15 cellular contexts compared by ENCODE assay signal in genomic region chr12:56900583-56900982, GRCh38. TPM values are rescaled to one million over a fixed set of nuclear protein-coding genes. Genes with fewer than 3 reads are reported as not detected.
DNase-seq lines count a peak whose midpoint lies in the region; ATAC-seq and TF ChIP-seq lines count a peak whose summit lies in the region.
"Had no signal": no experiment of that assay in that cellular context is flagged by ENCODE, and none has a peak within 500 bp of the region (broad histone marks: within the 10 kb centered on the region; RNA-seq: fewer than 3 reads in every experiment).

No MANE protein-coding gene starts in this region.

- 77 to 78% methylated on average over 5 of the region's 5 CpGs for WGBS in tibial nerve, 2 donors

- peak; percentile 18 for DNase-seq in GM03348 (ENCODE audit: low spot score)
- DNase-seq in HS-5 (ENCODE audit: low read depth), result peak; percentile 71
- DNase-seq in UCSD-AML1 (lab: John Stamatoyannopoulos, UW; ENCODE audit: unreplicated experiment), result peak; percentile 46
- DNase-seq in foreskin fibroblast, result peak; percentile 8 to 10
- DNase-seq in tibial nerve (ENCODE audit: low spot score in 2 of 2), result no peak
- no peak for DNase-seq in Peyer's patch
- DNase-seq: C1 segment of cervical spinal cord; NCI-H2171; nephron progenitor cell; stimulated activated CD4-positive, alpha-beta T cell treated with anti-CD3 and anti-CD28 coated beads, Interleukin-1b, Interleukin-23, amount 100 ng/mL, for 48 hours; thyroid gland had no signal

- H3K27me3 ChIP-seq in tibial nerve (no peaks in the 10 kb centered on the region), Peyer's patch (no peaks in the 10 kb centered on the region)
- H3K27me3 ChIP-seq: thyroid gland had no signal

- H3K9me3 ChIP-seq in tibial nerve, result peaks cover 0 to 55% (median 9%) of the 10 kb centered on the region in 4 donors
- H3K9me3 ChIP-seq in Peyer's patch, result peaks cover 0 to 26% (median 12%) of the 10 kb centered on the region in 4 donors
- H3K9me3 ChIP-seq: thyroid gland had no signal

- TF ChIP-seq POLR2A in tibial nerve (IDR thresholded peaks at IDR 0.05), result no peak
- TF ChIP-seq POLR2A in Peyer's patch (IDR thresholded peaks at IDR 0.05), result no peak

- no peak for TF ChIP-seq EP300 in tibial nerve (IDR thresholded peaks at IDR 0.05)

- H3K4me1 ChIP-seq in tibial nerve (no peaks in the 10 kb centered on the region), Peyer's patch (no peaks in the 10 kb centered on the region)
- H3K4me1 ChIP-seq: thyroid gland had no signal

- no peak overlapping the region for H3K4me3 ChIP-seq in foreskin fibroblast (ENCODE audit: low read depth in 1 of 2, low read length in 2 of 2)
- no peak overlapping the region for H3K4me3 ChIP-seq in tibial nerve
- no peak overlapping the region for H3K4me3 ChIP-seq in Peyer's patch
- H3K4me3 ChIP-seq: thyroid gland had no signal

- TF ChIP-seq CTCF in foreskin fibroblast (IDR thresholded peaks at IDR 0.05; ENCODE audit: low read depth, low read length) (no peak), tibial nerve (IDR thresholded peaks at IDR 0.05) (no peak), Peyer's patch (IDR thresholded peaks at IDR 0.05) (no peak)

- H3K36me3 ChIP-seq in tibial nerve (no peaks in the 10 kb centered on the region), Peyer's patch (no peaks in the 10 kb centered on the region)
- H3K36me3 ChIP-seq: thyroid gland had no signal

- H3K27ac ChIP-seq in tibial nerve (no peak overlapping the region), Peyer's patch (no peak overlapping the region)
- H3K27ac ChIP-seq: thyroid gland had no signal

- ATAC-seq in GM18873 (IDR thresholded peaks at IDR 0.05; ENCODE audit: low FRiP score, unreplicated experiment) (no peak), GM18517 (IDR thresholded peaks at IDR 0.05; ENCODE audit: unreplicated experiment) (no peak)
- ATAC-seq: WTC11 had no signal

RNA-seq across cellular contexts. Expression of gene SDR9C7, which starts 33.6 kb away (rescaled TPM):
- total RNA-seq in tibial nerve (not detected), Peyer's patch (not detected)
- total RNA-seq: HT-29, thyroid gland, WTC11 had no signal

RNA-seq across cellular contexts. Expression of gene RDH16, which starts 56.8 kb away (rescaled TPM):
- total RNA-seq in tibial nerve, result 1 to 10 TPM in 3 of 4 donors, not detected in 1; 1.5 to 1.8 (median 1.7) TPM
- total RNA-seq in Peyer's patch, result 1 to 10 TPM in 2 of 4 donors, not detected in 2; 1.1 to 1.2 TPM
- total RNA-seq: HT-29 had no signal

Comparison
In these comparisons a context has a peak if more than half of its experiments do, and no peak if none do; other contexts are left out.
1. DNase-seq: peak in GM03348 (single experiment), HS-5 (single experiment), UCSD-AML1 (single experiment) and foreskin fibroblast (2 of 2); none in tibial nerve (0 of 2) and Peyer's patch (0 of 3).